ENCODE assay signal across 1 cellular context in the genomic region with DNA sequence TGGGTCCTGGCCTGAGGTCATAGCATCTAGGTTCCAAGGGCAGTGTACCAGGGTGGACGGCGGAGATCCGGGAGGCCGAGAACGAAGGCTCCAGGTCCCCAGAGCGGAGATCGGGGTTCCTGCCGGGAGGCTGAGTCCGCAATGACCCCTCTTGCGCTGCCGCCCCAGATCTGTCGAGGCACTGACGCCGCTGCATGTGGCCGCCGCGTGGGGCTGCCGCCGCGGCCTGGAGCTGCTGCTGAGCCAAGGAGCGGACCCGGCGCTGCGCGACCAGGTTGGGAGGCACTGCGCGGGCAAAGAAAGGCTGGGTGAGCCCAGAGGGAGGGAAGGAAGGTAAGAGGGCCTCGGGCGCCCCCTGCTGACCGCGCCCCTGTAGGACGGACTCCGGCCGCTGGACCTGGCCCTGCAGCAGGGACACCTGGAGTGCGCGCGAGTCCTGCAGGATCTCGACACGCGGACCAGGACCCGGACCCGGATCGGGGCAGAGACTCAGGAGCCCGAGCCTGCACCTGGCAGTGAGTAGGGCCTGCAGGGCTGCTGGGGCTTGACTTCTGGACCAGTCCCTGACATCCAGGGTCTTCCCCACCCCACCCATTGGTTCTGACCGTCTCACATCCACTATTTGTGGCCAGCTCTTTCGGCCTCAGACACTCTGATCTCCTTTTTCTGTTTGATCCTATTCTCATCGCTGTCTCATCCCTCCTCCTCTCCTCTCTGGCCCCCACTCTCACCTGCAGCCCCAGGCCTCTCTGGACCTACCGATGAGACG.
TF ChIP-seq lines count a peak whose summit lies in the region.

No MANE protein-coding gene starts in this region.

TF ChIP-seq in K562, 482 proteins besides CTCF, POLR2A, EP300 and RAD21 (continued from another document and continues in another):
- TF ChIP-seq, protein P1, sequence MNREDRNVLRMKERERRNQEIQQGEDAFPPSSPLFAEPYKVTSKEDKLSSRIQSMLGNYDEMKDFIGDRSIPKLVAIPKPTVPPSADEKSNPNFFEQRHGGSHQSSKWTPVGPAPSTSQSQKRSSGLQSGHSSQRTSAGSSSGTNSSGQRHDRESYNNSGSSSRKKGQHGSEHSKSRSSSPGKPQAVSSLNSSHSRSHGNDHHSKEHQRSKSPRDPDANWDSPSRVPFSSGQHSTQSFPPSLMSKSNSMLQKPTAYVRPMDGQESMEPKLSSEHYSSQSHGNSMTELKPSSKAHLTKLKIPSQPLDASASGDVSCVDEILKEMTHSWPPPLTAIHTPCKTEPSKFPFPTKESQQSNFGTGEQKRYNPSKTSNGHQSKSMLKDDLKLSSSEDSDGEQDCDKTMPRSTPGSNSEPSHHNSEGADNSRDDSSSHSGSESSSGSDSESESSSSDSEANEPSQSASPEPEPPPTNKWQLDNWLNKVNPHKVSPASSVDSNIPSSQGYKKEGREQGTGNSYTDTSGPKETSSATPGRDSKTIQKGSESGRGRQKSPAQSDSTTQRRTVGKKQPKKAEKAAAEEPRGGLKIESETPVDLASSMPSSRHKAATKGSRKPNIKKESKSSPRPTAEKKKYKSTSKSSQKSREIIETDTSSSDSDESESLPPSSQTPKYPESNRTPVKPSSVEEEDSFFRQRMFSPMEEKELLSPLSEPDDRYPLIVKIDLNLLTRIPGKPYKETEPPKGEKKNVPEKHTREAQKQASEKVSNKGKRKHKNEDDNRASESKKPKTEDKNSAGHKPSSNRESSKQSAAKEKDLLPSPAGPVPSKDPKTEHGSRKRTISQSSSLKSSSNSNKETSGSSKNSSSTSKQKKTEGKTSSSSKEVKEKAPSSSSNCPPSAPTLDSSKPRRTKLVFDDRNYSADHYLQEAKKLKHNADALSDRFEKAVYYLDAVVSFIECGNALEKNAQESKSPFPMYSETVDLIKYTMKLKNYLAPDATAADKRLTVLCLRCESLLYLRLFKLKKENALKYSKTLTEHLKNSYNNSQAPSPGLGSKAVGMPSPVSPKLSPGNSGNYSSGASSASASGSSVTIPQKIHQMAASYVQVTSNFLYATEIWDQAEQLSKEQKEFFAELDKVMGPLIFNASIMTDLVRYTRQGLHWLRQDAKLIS (CRISPR knock-in tag; IDR thresholded peaks at IDR 0.05): no peak
- TF ChIP-seq OTX1 (CRISPR knock-in tag; IDR thresholded peaks at IDR 0.05) (no peak), TFAM (CRISPR knock-in tag; conservative IDR thresholded peaks at IDR 0.05) (no peak), ZKSCAN3 (CRISPR knock-in tag; IDR thresholded peaks at IDR 0.05) (no peak), SMARCA4 (IDR thresholded peaks at IDR 0.05) (no peak), YBX1 (IDR thresholded peaks at IDR 0.05) (no peak), KLF13 (tag; IDR thresholded peaks at IDR 0.05; ENCODE audit: borderline replicate concordance, low read depth) (no peak), XRCC5 (IDR thresholded peaks at IDR 0.05; ENCODE audit: low read depth, low read length) (no peak), FOXP1 (CRISPR knock-in tag; IDR thresholded peaks at IDR 0.05) (no peak), CBX5 (IDR thresholded peaks at IDR 0.05; ENCODE audit: borderline replicate concordance, low read depth) (no peak), SPI1 (IDR thresholded peaks at IDR 0.05; ENCODE audit: borderline replicate concordance, low read depth, low read length) (no peak), ZNF174 (CRISPR knock-in tag; IDR thresholded peaks at IDR 0.05) (no peak), ZNF124 (CRISPR knock-in tag; IDR thresholded peaks at IDR 0.05) (no peak), ZNF408 (CRISPR knock-in tag; IDR thresholded peaks at IDR 0.05; ENCODE audit: low read depth) (no peak), RBM34 (IDR thresholded peaks at IDR 0.05; ENCODE audit: borderline replicate concordance, insufficient read depth, low read length) (no peak), SAFB (IDR thresholded peaks at IDR 0.05; ENCODE audit: borderline replicate concordance, low read depth, low read length) (no peak), CHAMP1 (IDR thresholded peaks at IDR 0.05) (no peak), ZFP30 (CRISPR knock-in tag; IDR thresholded peaks at IDR 0.05; ENCODE audit: borderline replicate concordance) (no peak), SMC3 (conservative IDR thresholded peaks at IDR 0.05; ENCODE audit: insufficient read depth, low read depth, low read length) (peak; percentile 88), ZNF699 (CRISPR knock-in tag; IDR thresholded peaks at IDR 0.05; ENCODE audit: insufficient replicate concordance) (no peak), ZBED1 (IDR thresholded peaks at IDR 0.05) (no peak), ZNF253 (CRISPR knock-in tag; conservative IDR thresholded peaks at IDR 0.05) (no peak), ARID3B (CRISPR knock-in tag; IDR thresholded peaks at IDR 0.05; ENCODE audit: borderline replicate concordance) (no peak), ZNF668 (CRISPR knock-in tag; IDR thresholded peaks at IDR 0.05) (no peak), NR1H2 (CRISPR knock-in tag; IDR thresholded peaks at IDR 0.05) (no peak), RB1 (IDR thresholded peaks at IDR 0.05; ENCODE audit: low read depth) (peak; percentile 84), E2F4 (CRISPR knock-in tag; IDR thresholded peaks at IDR 0.05; ENCODE audit: low read depth) (no peak), ATF4 (CRISPR knock-in tag; IDR thresholded peaks at IDR 0.05) (no peak), REST (CRISPR knock-in tag; IDR thresholded peaks at IDR 0.05; ENCODE audit: low read depth) (no peak), GTF2E2 (tag; IDR thresholded peaks at IDR 0.05) (no peak), ZNF431 (CRISPR knock-in tag; IDR thresholded peaks at IDR 0.05) (no peak), NKRF (IDR thresholded peaks at IDR 0.05; ENCODE audit: borderline replicate concordance) (no peak), TAF15 (IDR thresholded peaks at IDR 0.05; ENCODE audit: low read depth, low read length) (no peak), SMAD2 (IDR thresholded peaks at IDR 0.05; ENCODE audit: low read depth, low read length) (no peak), RUNX1 (IDR thresholded peaks at IDR 0.05; ENCODE audit: low read depth) (no peak), CSDE1 (IDR thresholded peaks at IDR 0.05) (no peak), MCM5 (IDR thresholded peaks at IDR 0.05; ENCODE audit: low read depth) (no peak), CREB3 (tag; conservative IDR thresholded peaks at IDR 0.05; ENCODE audit: low read depth) (no peak), PKNOX1 (IDR thresholded peaks at IDR 0.05) (no peak), ESRRB (CRISPR knock-in tag; IDR thresholded peaks at IDR 0.05; ENCODE audit: borderline replicate concordance) (no peak), GATAD2A (IDR thresholded peaks at IDR 0.05) (peak; percentile 77), ARHGAP35 (IDR thresholded peaks at IDR 0.05; ENCODE audit: partially characterized antibody) (no peak), KDM1A (IDR thresholded peaks at IDR 0.05) (0 out of 4 replicates have a peak, but pooled peaks of 1 of the 2 experiments have one; percentile 24)
- TF ChIP-seq, protein P2, sequence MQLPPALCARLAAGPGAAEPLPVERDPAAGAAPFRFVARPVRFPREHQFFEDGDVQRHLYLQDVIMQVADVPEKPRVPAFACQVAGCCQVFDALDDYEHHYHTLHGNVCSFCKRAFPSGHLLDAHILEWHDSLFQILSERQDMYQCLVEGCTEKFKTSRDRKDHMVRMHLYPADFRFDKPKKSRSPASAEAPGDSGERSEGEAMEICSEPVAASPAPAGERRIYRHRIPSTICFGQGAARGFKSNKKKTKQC (CRISPR knock-in tag; IDR thresholded peaks at IDR 0.05): no peak
